14 cellular contexts compared by ENCODE assay signal in genomic region chr7:93011351-93012294, GRCh38.
DNase-seq lines count a peak whose midpoint lies in the region; ATAC-seq, FAIRE-seq and TF ChIP-seq lines count a peak whose summit lies in the region.
"Had no signal": no experiment of that assay in that cellular context is flagged by ENCODE, and none has a peak within 500 bp of the region (broad histone marks: within the 10 kb centered on the region; RNA-seq: fewer than 3 reads in every experiment).

No MANE protein-coding gene starts in this region.

- H3K9me3 Mint-ChIP-seq in astrocyte (ENCODE audit: unreplicated experiment) (no peaks in the 10 kb centered on the region), osteocyte (ENCODE audit: unreplicated experiment) (no peaks in the 10 kb centered on the region)
- H3K9me3 Mint-ChIP-seq: activated naive CD4-positive, alpha-beta T cell treated with anti-CD3 and anti-CD28 coated beads, Interleukin-2, amount 50 U/mL, for 24 hours; mesothelial cell of epicardium had no signal

- peaks cover 42% of the 10 kb centered on the region for H3K4me1 Mint-ChIP-seq in astrocyte (ENCODE audit: low read depth, unreplicated experiment)
- H3K4me1 Mint-ChIP-seq in osteocyte (ENCODE audit: unreplicated experiment), result peaks cover 24% of the 10 kb centered on the region

- TF ChIP-seq CTCF in HFF-Myc (IDR thresholded peaks at IDR 0.05; ENCODE audit: low read depth, low read length, missing control alignments) (no peak), astrocyte (IDR thresholded peaks at IDR 0.05; ENCODE audit: insufficient read depth, low read depth, low read length) (no peak), foreskin fibroblast (IDR thresholded peaks at IDR 0.05; ENCODE audit: low read depth, low read length) (no peak), transverse colon (IDR thresholded peaks at IDR 0.05) (no peak), osteocyte (IDR thresholded peaks at IDR 0.05) (no peak)

- peak overlapping the region; percentile 95 for H3K27ac Mint-ChIP-seq in astrocyte (ENCODE audit: unreplicated experiment)
- H3K27ac Mint-ChIP-seq in osteocyte (ENCODE audit: unreplicated experiment), result no peak overlapping the region
- H3K27ac Mint-ChIP-seq: activated naive CD4-positive, alpha-beta T cell treated with anti-CD3 and anti-CD28 coated beads, Interleukin-2, amount 50 U/mL, for 24 hours; mesothelial cell of epicardium had no signal

- in situ Hi-C loops in transverse colon (cut with MboI; ENCODE audit: low pct_ligation_motif_present in 1 of 4, low pct_unique_long_range_greater_than_20kb in 1 of 4, low sequenced_read_pairs in 3 of 4), result no loop called here

- peaks cover 36% of the 10 kb centered on the region for H3K4me1 ChIP-seq in astrocyte (ENCODE audit: insufficient read depth, low read length)
- H3K4me1 ChIP-seq in transverse colon, result peaks cover 12 to 31% (median 18%) of the 10 kb centered on the region in 4 donors

- no peaks in the 10 kb centered on the region for H3K9me3 ChIP-seq in astrocyte (ENCODE audit: insufficient read depth, low read depth, low read length)
- H3K9me3 ChIP-seq in transverse colon, result no peaks in the 10 kb centered on the region
- H3K9me3 ChIP-seq: psoas muscle had no signal

- no peaks in the 10 kb centered on the region for H3K79me2 ChIP-seq in astrocyte (ENCODE audit: insufficient read depth, low read length)

- no peak for TF ChIP-seq EP300 in transverse colon (IDR thresholded peaks at IDR 0.05; ENCODE audit: low read depth)

- H3K4me2 ChIP-seq in astrocyte (ENCODE audit: low read length), result peak overlapping the region; percentile 56
- H3K4me2 ChIP-seq: PC-9 had no signal

- H3K36me3 ChIP-seq in astrocyte (ENCODE audit: insufficient read depth, low read length) (no peaks in the 10 kb centered on the region), transverse colon (no peaks in the 10 kb centered on the region)

- TF ChIP-seq POLR2A in transverse colon (IDR thresholded peaks at IDR 0.05), result no peak

- DNase-seq in HFF-Myc (ENCODE audit: extremely low read depth, low read depth) (peak; percentile 52), astrocyte (ENCODE audit: low read depth) (peak; percentile 100), foreskin fibroblast (peak; percentile 94), urothelium cell line (ENCODE audit: low spot score) (peak; percentile 40), transverse colon (no peak), osteocyte (ENCODE audit: extremely low spot score, unreplicated experiment) (no peak)
- DNase-seq: cortex of kidney, DMS 273 treated with DMSO at 0.1 percent for 48 hours, NCI-H2081 treated with DMSO at 0.1 percent for 48 hours, PC-9, psoas muscle had no signal

- H3K27ac ChIP-seq in astrocyte (ENCODE audit: low read depth, low read length) (peak overlapping the region; percentile 80), transverse colon (no peak overlapping the region)
- H3K27ac ChIP-seq: PC-9, psoas muscle had no signal

- peak; percentile 97 for FAIRE-seq in astrocyte (lab: Jason Lieb, UNC)
- no peak for FAIRE-seq in urothelium cell line (lab: Jason Lieb, UNC)

- H3K27me3 ChIP-seq in astrocyte (ENCODE audit: insufficient read depth, low read length) (no peaks in the 10 kb centered on the region), transverse colon (no peaks in the 10 kb centered on the region)

- no peak for ATAC-seq in HG03432 (IDR thresholded peaks at IDR 0.05; ENCODE audit: unreplicated experiment)

- H3K36me3 Mint-ChIP-seq in astrocyte (ENCODE audit: low read depth, unreplicated experiment), result no peaks in the 10 kb centered on the region
- no peaks in the 10 kb centered on the region for H3K36me3 Mint-ChIP-seq in osteocyte (ENCODE audit: unreplicated experiment)
- H3K36me3 Mint-ChIP-seq: activated naive CD4-positive, alpha-beta T cell treated with anti-CD3 and anti-CD28 coated beads, Interleukin-2, amount 50 U/mL, for 24 hours; mesothelial cell of epicardium had no signal

- no peak overlapping the region for H3K4me3 ChIP-seq in HFF-Myc (replicated peaks; ENCODE audit: low read depth, low read length)
- H3K4me3 ChIP-seq in astrocyte (ENCODE audit: insufficient read depth, low read depth, low read length), result no peak overlapping the region
- H3K4me3 ChIP-seq in foreskin fibroblast (ENCODE audit: low read depth in 1 of 2, low read length in 2 of 2), result no peak overlapping the region
- no peak overlapping the region for H3K4me3 ChIP-seq in transverse colon
- H3K4me3 ChIP-seq: PC-9, psoas muscle had no signal

- peak overlapping the region; percentile 2 for H3K4me3 Mint-ChIP-seq in astrocyte (ENCODE audit: unreplicated experiment)
- H3K4me3 Mint-ChIP-seq in osteocyte (ENCODE audit: unreplicated experiment), result no peak overlapping the region
- H3K4me3 Mint-ChIP-seq: activated naive CD4-positive, alpha-beta T cell treated with anti-CD3 and anti-CD28 coated beads, Interleukin-2, amount 50 U/mL, for 24 hours; mesothelial cell of epicardium had no signal

- no peaks in the 10 kb centered on the region for H4K20me1 ChIP-seq in astrocyte (ENCODE audit: insufficient read depth, low read length)

- intact Hi-C loops in transverse colon (cut with DNase I; ENCODE audit: low total_unique reads), result no loop called here

- peak overlapping the region; percentile 64 for H3K9ac ChIP-seq in astrocyte (ENCODE audit: low read length)

- H2AFZ ChIP-seq in astrocyte (ENCODE audit: low read depth, low read length), result no peak overlapping the region
- H2AFZ ChIP-seq: PC-9 had no signal

- H3K27me3 Mint-ChIP-seq in astrocyte (ENCODE audit: low read depth, unreplicated experiment) (no peaks in the 10 kb centered on the region), osteocyte (ENCODE audit: unreplicated experiment) (no peaks in the 10 kb centered on the region)

- 73 to 83% methylated on average over 7 of the region's 7 CpGs for WGBS in transverse colon (ENCODE audit: low coverage in 1 of 2), 2 donors

Comparison
In these comparisons a context has a peak if more than half of its experiments do, and no peak if none do; other contexts are left out.
1. DNase-seq: peak in HFF-Myc (single experiment), astrocyte (single experiment), foreskin fibroblast (2 of 2) and urothelium cell line (single experiment); none in transverse colon (single experiment) and osteocyte (single experiment).